In the genomic region with DNA sequence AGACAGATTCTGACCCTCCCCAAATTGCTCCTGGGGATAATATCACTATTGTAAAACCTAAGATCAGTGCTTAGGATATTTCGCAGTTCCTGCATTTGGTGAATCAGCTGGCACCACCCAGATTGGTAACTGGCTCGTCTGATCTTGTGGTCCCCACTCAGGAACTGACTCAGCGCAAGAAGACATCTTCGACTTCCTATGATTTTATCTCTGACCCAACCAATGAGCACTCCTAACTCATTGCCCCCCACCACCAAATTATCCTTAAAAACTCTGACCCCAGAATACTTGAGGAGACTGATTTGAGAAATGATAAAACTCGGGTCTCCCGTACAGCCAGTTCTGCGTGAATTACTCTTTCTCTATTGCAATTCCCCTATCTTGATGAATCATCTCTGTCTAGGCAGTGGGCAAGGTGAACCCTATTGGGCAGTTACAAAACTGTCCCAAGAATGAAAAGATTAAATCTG, we compare ENCODE assay signal across 9 cellular contexts. TPM values are rescaled to one million over a fixed set of nuclear protein-coding genes. Genes with fewer than 3 reads are reported as not detected.
DNase-seq lines count a peak whose midpoint lies in the region; ATAC-seq and TF ChIP-seq lines count a peak whose summit lies in the region.
"Had no signal": no experiment of that assay in that cellular context is flagged by ENCODE, and none has a peak within 500 bp of the region (broad histone marks: within the 10 kb centered on the region; RNA-seq: fewer than 3 reads in every experiment).

No MANE protein-coding gene starts in this region.

- peak overlapping the region in 1 of 10 experiments; percentile 42; a peak in 2 of 20 replicates for H3K4me3 ChIP-seq in BLaER1 treated with 17β-estradiol and CSF1 and Interleukin-3, amounts not matched to agents 10 nM and 100 nM
- peak overlapping the region; percentile 36; the same call in 1 of the 2 replicates for H3K4me3 ChIP-seq in PC-9

- no TSS peak for BruUV-seq in PC-9 (replicated peaks; lab: Mats Ljungman, UMichigan)

- peak; percentile 91 for ATAC-seq in activated T-helper 17 cell treated with anti-CD3 and anti-CD28 coated beads, Interleukin-2, amount 50 U/mL, for 72 hours (replicated peaks)
- ATAC-seq in HG02678 (IDR thresholded peaks at IDR 0.05; ENCODE audit: unreplicated experiment) = no peak

- no peaks in the 10 kb centered on the region for H4K20me1 ChIP-seq in BLaER1 treated with 17β-estradiol and CSF1 and Interleukin-3, amounts not matched to agents 10 nM and 100 nM
- H4K20me1 ChIP-seq in PC-9 (ENCODE audit: insufficient read depth) = no peaks in the 10 kb centered on the region

- H3K79me2 ChIP-seq in PC-9 (ENCODE audit: low read depth) = no peaks in the 10 kb centered on the region

- peak overlapping the region in 10 of 11 experiments; percentile 58 to 83 (median 76); a peak in 21 of 22 replicates for H3K27ac ChIP-seq in BLaER1 treated with 17β-estradiol and CSF1 and Interleukin-3, amounts not matched to agents 10 nM and 100 nM
- peak overlapping the region; percentile 79 for H3K27ac ChIP-seq in PC-9

- peaks cover 26% of the 10 kb centered on the region for H3F3A ChIP-seq in PC-9 (ENCODE audit: insufficient read depth, low read depth)

- no peaks in the 10 kb centered on the region for H3K9me2 ChIP-seq in PC-9 (ENCODE audit: insufficient read depth)

- CTCF ChIA-PET in PC-9 (lab: Charles Lee) = interaction anchor here (0.6 kb wide), 1 partner anchor 289 kb away, joined by 3 read pairs; no protein-coding TSS in a partner anchor

- peaks cover 4% of the 10 kb centered on the region for H3K36me3 Mint-ChIP-seq in activated T-helper 17 cell treated with anti-CD3 and anti-CD28 coated beads, Interleukin-2, amount 50 U/mL, for 72 hours (ENCODE audit: low read depth)

- TF ChIP-seq CTCF in PC-9 (conservative IDR thresholded peaks at IDR 0.05) = no peak; the same call in 1 of the 2 replicates

- H3K9me3 ChIP-seq in BLaER1 treated with 17β-estradiol and CSF1 and Interleukin-3, amounts not matched to agents 10 nM and 100 nM (replicated peaks in 1 of 11) = peaks cover 0 to 5% (median 0%) of the 10 kb centered on the region in 11 experiments; a peak in 1 of 22 replicates
- H3K9me3 ChIP-seq in PC-9 (ENCODE audit: insufficient read depth, low read depth) = no peaks in the 10 kb centered on the region

- no peaks in the 10 kb centered on the region for H3K36me3 ChIP-seq in BLaER1 treated with 17β-estradiol and CSF1 and Interleukin-3, amounts not matched to agents 10 nM and 100 nM
- no peaks in the 10 kb centered on the region for H3K36me3 ChIP-seq in PC-9 (ENCODE audit: low read depth)

- H3K27me3 ChIP-seq in BLaER1 treated with 17β-estradiol and CSF1 and Interleukin-3, amounts not matched to agents 10 nM and 100 nM = no peaks in the 10 kb centered on the region
- H3K27me3 ChIP-seq in PC-9 (ENCODE audit: insufficient read depth, low read depth) = no peaks in the 10 kb centered on the region

- no peaks in the 10 kb centered on the region for H3K27me3 Mint-ChIP-seq in activated T-helper 17 cell treated with anti-CD3 and anti-CD28 coated beads, Interleukin-2, amount 50 U/mL, for 72 hours

- peak overlapping the region; percentile 73; the same call in 1 of the 2 replicates for H2AFZ ChIP-seq in PC-9

- peaks cover 31 to 66% (median 43%) of the 10 kb centered on the region in 10 experiments for H3K4me1 ChIP-seq in BLaER1 treated with 17β-estradiol and CSF1 and Interleukin-3, amounts not matched to agents 10 nM and 100 nM
- peaks cover 36% of the 10 kb centered on the region for H3K4me1 ChIP-seq in PC-9 (replicated peaks; ENCODE audit: insufficient read depth)

- peak overlapping the region; percentile 88 for H3K27ac Mint-ChIP-seq in activated T-helper 17 cell treated with anti-CD3 and anti-CD28 coated beads, Interleukin-2, amount 50 U/mL, for 72 hours

- intact Hi-C loops in PC-9 (cut with micrococcal nuclease; ENCODE audit: unreplicated experiment) = no loop called here

- H3K9me3 Mint-ChIP-seq in activated T-helper 17 cell treated with anti-CD3 and anti-CD28 coated beads, Interleukin-2, amount 50 U/mL, for 72 hours = peaks cover 3% of the 10 kb centered on the region

- peak; percentile 27 to 75 for DNase-seq in PC-9
- DNase-seq in non-pigmented ciliary epithelial cell (ENCODE audit: low read depth) = peak; percentile 41
- no peak for DNase-seq in COLO829 (ENCODE audit: low spot score)
- DNase-seq in RPMI8226 = no peak
- no peak for DNase-seq in NCI-H82 treated with DMSO at 0.1 percent for 48 hours (lab: John Stamatoyannopoulos, UW; ENCODE audit: unreplicated experiment)

- H3K4me1 Mint-ChIP-seq in activated T-helper 17 cell treated with anti-CD3 and anti-CD28 coated beads, Interleukin-2, amount 50 U/mL, for 72 hours = peaks cover 28% of the 10 kb centered on the region

- H3K4me2 ChIP-seq in BLaER1 treated with 17β-estradiol and CSF1 and Interleukin-3, amounts not matched to agents 10 nM and 100 nM = peak overlapping the region; percentile 8 to 89 (median 75)
- H3K4me2 ChIP-seq in PC-9 = peak overlapping the region; percentile 58

- H3K9ac ChIP-seq in BLaER1 treated with 17β-estradiol and CSF1 and Interleukin-3, amounts not matched to agents 10 nM and 100 nM = peak overlapping the region in 8 of 11 experiments; percentile 39 to 63 (median 58); a peak in 14 of 22 replicates

- POLR2A ChIA-PET in PC-9 (lab: Charles Lee; ENCODE audit: unreplicated experiment) = no interaction called here

- peak overlapping the region; percentile 74 for H3K4me3 Mint-ChIP-seq in activated T-helper 17 cell treated with anti-CD3 and anti-CD28 coated beads, Interleukin-2, amount 50 U/mL, for 72 hours
- H3K4me3 Mint-ChIP-seq: neural crest cell had no signal

RNA-seq across cellular contexts. Expression of gene PRNP, which starts 20.2 kb away (rescaled TPM):
- total RNA-seq in PC-9 (2021) = 101 and 147 TPM in 2 replicates
- 10 to 100 TPM; 46.9 to 52.3 TPM for total RNA-seq in activated T-helper 17 cell treated with anti-CD3 and anti-CD28 coated beads, Interleukin-2, amount 50 U/mL, for 72 hours

RNA-seq across cellular contexts. Expression of gene PRND, which starts 55.7 kb away (rescaled TPM):
- not detected in 2 replicates for total RNA-seq in PC-9 (2021)
- not detected for total RNA-seq in activated T-helper 17 cell treated with anti-CD3 and anti-CD28 coated beads, Interleukin-2, amount 50 U/mL, for 72 hours
- total RNA-seq: neural crest cell had no signal

Comparison
In these comparisons a context has a peak if more than half of its experiments do, and no peak if none do; other contexts are left out.
1. DNase-seq: peak in PC-9 (2 of 2) and non-pigmented ciliary epithelial cell (single experiment); none in COLO829 (single experiment), RPMI8226 (single experiment) and NCI-H82 treated with DMSO at 0.1 percent for 48 hours (single experiment).